ENCODE assay signal across 29 cellular contexts in genomic region chr20:13515291-13515690, GRCh38.
"Had no signal": no experiment of that assay in that cellular context is flagged by ENCODE, and none has a peak within 500 bp of the region (broad histone marks: within the 10 kb centered on the region; RNA-seq: fewer than 3 reads in every experiment).

No MANE protein-coding gene starts in this region.

- H3K9me3 ChIP-seq: adrenal gland had no signal

- H3K4me3 ChIP-seq: adrenal gland, SK-N-MC had no signal

- H3K27ac Mint-ChIP-seq: activated CD4-positive, alpha-beta T cell treated with anti-CD3 and anti-CD28 coated beads, Interleukin-2, amount 10 ng/mL, durations not matched to agents 24 days and 14 days; activated CD8-positive, alpha-beta T cell treated with anti-CD3 and anti-CD28 coated beads for 36 hours; activated naive CD4-positive, alpha-beta T cell treated with anti-CD3 and anti-CD28 coated beads for 36 hours; activated naive CD4-positive, alpha-beta T cell treated with anti-CD3 and anti-CD28 coated beads, Interleukin-2, amount 50 U/mL, for 72 hours; brain had no signal

- H3K4me3 Mint-ChIP-seq: activated CD4-positive, alpha-beta T cell treated with anti-CD3 and anti-CD28 coated beads, Interleukin-2, amount 10 ng/mL, durations not matched to agents 24 days and 14 days; activated CD8-positive, alpha-beta T cell treated with anti-CD3 and anti-CD28 coated beads for 36 hours; activated naive CD4-positive, alpha-beta T cell treated with anti-CD3 and anti-CD28 coated beads for 36 hours; activated T-cell treated with anti-CD3 and anti-CD28 coated beads, Interleukin-2, amount 50 U/mL, for 72 hours; brain had no signal

- DNase-seq: activated CD4-positive, alpha-beta T cell treated with anti-CD3 and anti-CD28 coated beads, Interleukin-2, amount 10 ng/mL, durations not matched to agents 24 days and 14 days; activated CD4-positive, alpha-beta T cell treated with anti-CD3 and anti-CD28 coated beads, Interleukin-2, amount 50 U/mL, for 4 hours; activated CD8-positive, alpha-beta T cell treated with anti-CD3 and anti-CD28 coated beads for 36 hours; activated gamma-delta T cell treated with Interleukin-2 at 50 U/mL for 16 hours; activated naive CD4-positive, alpha-beta T cell treated with anti-CD3 and anti-CD28 coated beads for 36 hours; activated T-cell treated with anti-CD3 and anti-CD28 coated beads, Interleukin-2, amount 50 U/mL, for 1 hour; activated T-cell treated with anti-CD3 and anti-CD28 coated beads, Interleukin-2, amount 50 U/mL, for 72 hours; adrenal gland; anterior cingulate cortex; caudate nucleus; cerebellar nuclear complex; NCI-H1092 treated with DMSO at 0.1 percent for 48 hours; NCI-H1417; NCI-H146; NCI-H187; NCI-H2029 treated with DMSO at 0.1 percent for 48 hours; NCI-H2107; NCI-H2171; NCI-H510A; NCI-H526; NCI-H748 treated with DMSO at 0.1 percent for 48 hours; NK-92 treated with Interleukin-12 subunit alpha and Interleukin-12 subunit beta, amount 100 ng/mL, for 24 hours; PC-3; T1000 had no signal

- H3K36me3 ChIP-seq: adrenal gland had no signal

- H3K27me3 Mint-ChIP-seq: activated CD4-positive, alpha-beta T cell treated with anti-CD3 and anti-CD28 coated beads, Interleukin-2, amount 10 ng/mL, durations not matched to agents 24 days and 14 days; activated CD8-positive, alpha-beta T cell treated with anti-CD3 and anti-CD28 coated beads for 36 hours; brain had no signal

- H3K27ac ChIP-seq: adrenal gland, RWPE1, SK-N-MC had no signal

- H3K27me3 ChIP-seq: adrenal gland had no signal

- H3K4me1 Mint-ChIP-seq: activated CD4-positive, alpha-beta T cell treated with anti-CD3 and anti-CD28 coated beads, Interleukin-2, amount 10 ng/mL, durations not matched to agents 24 days and 14 days had no signal

- H3K4me1 ChIP-seq: adrenal gland had no signal

- ATAC-seq: activated CD8-positive, alpha-beta T cell treated with anti-CD3 and anti-CD28 coated beads for 36 hours; activated naive CD4-positive, alpha-beta T cell treated with anti-CD3 and anti-CD28 coated beads, Interleukin-2, amount 50 U/mL, for 72 hours; activated T-cell treated with anti-CD3 and anti-CD28 coated beads, Interleukin-2, amount 50 U/mL, for 72 hours; PC-3; Right ventricle myocardium inferior had no signal
